10 cellular contexts compared by ENCODE assay signal in the genomic region with DNA sequence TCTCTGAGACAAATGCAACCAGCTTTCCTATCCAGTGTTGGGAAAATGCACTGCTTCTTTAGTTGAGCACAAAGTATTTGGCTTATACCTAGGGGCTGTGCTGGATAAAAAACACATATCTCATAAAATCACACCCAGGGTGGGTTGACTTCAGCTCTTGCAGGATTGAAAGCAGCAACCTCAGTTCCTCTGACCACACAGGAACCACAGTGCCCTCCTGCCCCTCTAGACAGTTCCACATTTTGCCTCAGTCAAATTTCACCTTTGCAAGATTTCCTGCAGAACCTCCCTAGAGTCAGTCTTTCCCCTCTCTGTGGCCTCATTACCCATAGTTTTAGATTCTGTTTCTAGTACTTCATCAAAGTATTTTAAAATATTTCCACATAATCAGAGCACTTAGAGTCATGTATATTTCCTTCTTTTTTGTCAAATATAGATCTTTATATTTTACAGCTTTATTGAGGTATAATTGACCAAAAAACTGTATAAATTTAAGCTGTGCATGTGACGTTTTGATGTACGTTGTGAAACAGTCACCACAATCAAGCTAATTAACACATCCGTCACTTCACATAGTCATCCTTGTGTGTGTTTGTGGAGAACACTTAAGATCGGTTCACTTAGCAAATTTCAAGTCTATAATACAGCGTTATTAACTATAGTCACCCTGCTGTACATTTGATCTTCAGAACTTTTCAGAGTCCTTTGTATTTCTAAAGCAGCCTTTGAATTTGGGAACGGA. TPM values are rescaled to one million over a fixed set of nuclear protein-coding genes. Genes with fewer than 3 reads are reported as not detected.
DNase-seq lines count a peak whose midpoint lies in the region; ATAC-seq, FAIRE-seq and TF ChIP-seq lines count a peak whose summit lies in the region.
"Had no signal": no experiment of that assay in that cellular context is flagged by ENCODE, and none has a peak within 500 bp of the region (broad histone marks: within the 10 kb centered on the region; RNA-seq: fewer than 3 reads in every experiment).

No MANE protein-coding gene starts in this region.

- POLR2A ChIA-PET in activated CD4-positive, alpha-beta memory T cell treated with anti-CD3 and anti-CD28 coated beads for 36 hours (lab: Charles Lee): interaction anchor here (0.9 to 2.8 kb wide), 10 partner anchors 8 to 281 kb away, joined by 3 to 21 read pairs (median 4); a partner anchor contains a TSS

- peaks cover 4 to 17% (median 7%) of the 10 kb centered on the region in 11 experiments for H3K9me3 ChIP-seq in BLaER1 treated with 17β-estradiol and CSF1 and Interleukin-3, amounts not matched to agents 10 nM and 100 nM (replicated peaks in 1 of 11)
- H3K9me3 ChIP-seq in uterus: no peaks in the 10 kb centered on the region

- H3K4me3 Mint-ChIP-seq in activated CD4-positive, alpha-beta memory T cell treated with anti-CD3 and anti-CD28 coated beads for 36 hours: no peak overlapping the region
- H3K4me3 Mint-ChIP-seq: activated naive CD4-positive, alpha-beta T cell treated with anti-CD3 and anti-CD28 coated beads, Interleukin-2, amount 50 U/mL, for 24 hours had no signal

- intact Hi-C loops in activated CD4-positive, alpha-beta memory T cell treated with anti-CD3 and anti-CD28 coated beads for 36 hours (cut with micrococcal nuclease): loop anchor here (1.0 to 10.0 kb wide), 7 partner anchors 74 to 852 kb away; no protein-coding TSS in a partner anchor
- intact Hi-C loops in uterus (cut with DNase I; ENCODE audit: low total_unique reads): no loop called here

- FAIRE-seq in GM19239 (lab: Jason Lieb, UNC): peak; percentile 92

- H3K27ac ChIP-seq in BLaER1 treated with 17β-estradiol and CSF1 and Interleukin-3, amounts not matched to agents 10 nM and 100 nM: peak overlapping the region in 9 of 11 experiments; percentile 60 to 82 (median 78); a peak in 18 of 22 replicates
- no peak overlapping the region for H3K27ac ChIP-seq in uterus

- H3K4me1 ChIP-seq in BLaER1 treated with 17β-estradiol and CSF1 and Interleukin-3, amounts not matched to agents 10 nM and 100 nM: peaks cover 38 to 61% (median 49%) of the 10 kb centered on the region in 10 experiments
- no peaks in the 10 kb centered on the region for H3K4me1 ChIP-seq in uterus

- peaks cover 6% of the 10 kb centered on the region for H3K36me3 Mint-ChIP-seq in activated CD4-positive, alpha-beta memory T cell treated with anti-CD3 and anti-CD28 coated beads for 36 hours
- H3K36me3 Mint-ChIP-seq: activated naive CD4-positive, alpha-beta T cell treated with anti-CD3 and anti-CD28 coated beads, Interleukin-2, amount 50 U/mL, for 24 hours had no signal

- H4K20me1 ChIP-seq in BLaER1 treated with 17β-estradiol and CSF1 and Interleukin-3, amounts not matched to agents 10 nM and 100 nM: no peaks in the 10 kb centered on the region

- no peaks in the 10 kb centered on the region for H3K36me3 ChIP-seq in BLaER1 treated with 17β-estradiol and CSF1 and Interleukin-3, amounts not matched to agents 10 nM and 100 nM
- no peaks in the 10 kb centered on the region for H3K36me3 ChIP-seq in uterus

- peaks cover 5% of the 10 kb centered on the region for H3K9me3 Mint-ChIP-seq in activated CD4-positive, alpha-beta memory T cell treated with anti-CD3 and anti-CD28 coated beads for 36 hours

- H3K4me1 Mint-ChIP-seq in activated CD4-positive, alpha-beta memory T cell treated with anti-CD3 and anti-CD28 coated beads for 36 hours (ENCODE audit: low read depth): peaks cover 59% of the 10 kb centered on the region

- CTCF ChIA-PET in activated CD4-positive, alpha-beta memory T cell treated with anti-CD3 and anti-CD28 coated beads for 36 hours (lab: Charles Lee): interaction anchor here (1.0 to 4.6 kb wide), 5 partner anchors 17 to 305 kb away, joined by 3 to 33 read pairs (median 6); a partner anchor contains a TSS

- peaks cover 5% of the 10 kb centered on the region for H3K27me3 Mint-ChIP-seq in activated CD4-positive, alpha-beta memory T cell treated with anti-CD3 and anti-CD28 coated beads for 36 hours

- peak overlapping the region in 9 of 11 experiments; percentile 18 to 67 (median 56); a peak in 17 of 22 replicates for H3K9ac ChIP-seq in BLaER1 treated with 17β-estradiol and CSF1 and Interleukin-3, amounts not matched to agents 10 nM and 100 nM

- TF ChIP-seq POLR2A in uterus (IDR thresholded peaks at IDR 0.05): no peak

- peak; percentile 72 for ATAC-seq in HG03066 (IDR thresholded peaks at IDR 0.05; ENCODE audit: low read depth, unreplicated experiment)

- DNase-seq in GM19239 (ENCODE audit: insufficient read length, low spot score) (no peak), dedifferentiated amniotic fluid mesenchymal stem cell (ENCODE audit: extremely low spot score) (no peak), GM03348 (ENCODE audit: low spot score) (no peak), DMS 273 treated with DMSO at 0.1 percent for 48 hours (lab: John Stamatoyannopoulos, UW) (no peak), uterus (no peak)
- DNase-seq in activated CD4-positive, alpha-beta memory T cell treated with anti-CD3 and anti-CD28 coated beads for 36 hours: peak; percentile 67
- DNase-seq: NCI-H2081 had no signal

- H3K27ac Mint-ChIP-seq in activated CD4-positive, alpha-beta memory T cell treated with anti-CD3 and anti-CD28 coated beads for 36 hours: peak overlapping the region; percentile 62
- H3K27ac Mint-ChIP-seq: activated naive CD4-positive, alpha-beta T cell treated with anti-CD3 and anti-CD28 coated beads, Interleukin-2, amount 50 U/mL, for 24 hours had no signal

- no peak for TF ChIP-seq CTCF in uterus (IDR thresholded peaks at IDR 0.05)

- no peaks in the 10 kb centered on the region for H3K27me3 ChIP-seq in BLaER1 treated with 17β-estradiol and CSF1 and Interleukin-3, amounts not matched to agents 10 nM and 100 nM
- no peaks in the 10 kb centered on the region for H3K27me3 ChIP-seq in uterus

- H3K4me2 ChIP-seq in BLaER1 treated with 17β-estradiol and CSF1 and Interleukin-3, amounts not matched to agents 10 nM and 100 nM: peak overlapping the region; percentile 56 to 96 (median 78)

- peak overlapping the region in 3 of 10 experiments; percentile 20 to 46 (median 40); a peak in 4 of 20 replicates for H3K4me3 ChIP-seq in BLaER1 treated with 17β-estradiol and CSF1 and Interleukin-3, amounts not matched to agents 10 nM and 100 nM
- no peak overlapping the region for H3K4me3 ChIP-seq in uterus

RNA-seq across cellular contexts. Expression of a gene that starts 37.0 kb away (rescaled TPM):
- 10 to 100 TPM; 66.9 to 68.2 TPM for total RNA-seq in activated CD4-positive, alpha-beta memory T cell treated with anti-CD3 and anti-CD28 coated beads for 36 hours
- 1 to 10 TPM in 2 of 4 donors, under 1 TPM in 1, not detected in 1; 0.26 to 3.4 (median 1.5) TPM for total RNA-seq in uterus

RNA-seq across cellular contexts. Expression of a gene that starts 48.6 kb away (rescaled TPM):
- total RNA-seq in activated CD4-positive, alpha-beta memory T cell treated with anti-CD3 and anti-CD28 coated beads for 36 hours: 10 to 100 TPM; 26.7 to 27.1 TPM
- 10 to 100 TPM; 10.8 to 27.0 (median 18.9) TPM for total RNA-seq in uterus

Comparison
In these comparisons a context has a peak if more than half of its experiments do, and no peak if none do; other contexts are left out.
1. H3K27ac ChIP-seq: peak in BLaER1 treated with 17β-estradiol and CSF1 and Interleukin-3, amounts not matched to agents 10 nM and 100 nM (9 of 11); none in uterus (0 of 2).
2. RNA of a gene that starts 37.0 kb away (total RNA-seq): 66.9 to 68.2 TPM in activated CD4-positive, alpha-beta memory T cell treated with anti-CD3 and anti-CD28 coated beads for 36 hours; 0.26 to 3.4 TPM in uterus; every median in the first group is over 10 times any median in the second.